ENCODE assay signal across 19 cellular contexts in genomic region chr3:48215019-48215418, GRCh38. TPM values are rescaled to one million over a fixed set of nuclear protein-coding genes. Genes with fewer than 3 reads are reported as not detected.
A peak's percentile ranks its signal among the peaks of the same experiment; 100 is the strongest.
DNase-seq lines count a peak whose midpoint lies in the region; ATAC-seq and TF ChIP-seq lines count a peak whose summit lies in the region.
"Had no signal": no experiment of that assay in that cellular context is flagged by ENCODE, and none has a peak within 500 bp of the region (broad histone marks: within the 10 kb centered on the region; RNA-seq: fewer than 3 reads in every experiment).

No MANE protein-coding gene starts in this region.

- H3K27me3 ChIP-seq in layer of hippocampus (ENCODE audit: control insufficient read depth, insufficient read depth, low read length) (no peaks in the 10 kb centered on the region), sigmoid colon (no peaks in the 10 kb centered on the region)
- H3K27me3 ChIP-seq: SJCRH30 had no signal

- H3K27ac ChIP-seq in layer of hippocampus (ENCODE audit: low read depth, low read length) = peak overlapping the region; percentile 82
- H3K27ac ChIP-seq in sigmoid colon = peak overlapping the region; percentile 56 to 67 (median 61)
- H3K27ac ChIP-seq: epithelial cell of prostate, parathyroid adenoma had no signal

- TF ChIP-seq CTCF in sigmoid colon (IDR thresholded peaks at IDR 0.05) = no peak

- ATAC-seq in Right ventricle myocardium inferior = peak; percentile 21
- ATAC-seq in GM21423 (IDR thresholded peaks at IDR 0.05; ENCODE audit: unreplicated experiment) = no peak
- ATAC-seq in HG02840 (IDR thresholded peaks at IDR 0.05; ENCODE audit: low FRiP score, unreplicated experiment) = no peak
- no peak for ATAC-seq in HG03469 (IDR thresholded peaks at IDR 0.05; ENCODE audit: unreplicated experiment)

- no peaks in the 10 kb centered on the region for H3K36me3 ChIP-seq in sigmoid colon
- H3K36me3 ChIP-seq: SJCRH30 had no signal

- 59 to 72% methylated on average over 3 of the region's 3 CpGs for WGBS in sigmoid colon, 2 donors

- TF ChIP-seq POLR2A in sigmoid colon (IDR thresholded peaks at IDR 0.05) = no peak

- H3K9me3 ChIP-seq in sigmoid colon = no peaks in the 10 kb centered on the region
- H3K9me3 ChIP-seq: SJCRH30 had no signal

- no peak for TF ChIP-seq EP300 in sigmoid colon (IDR thresholded peaks at IDR 0.05)

- intact Hi-C loops in Right ventricle myocardium inferior (cut with DNase I) (no loop called here), cardiac septum (cut with DNase I) (no loop called here), sigmoid colon (cut with DNase I) (no loop called here)

- DNase-seq in Right ventricle myocardium inferior (ENCODE audit: missing footprints) = peak; percentile 79
- DNase-seq in cardiac septum (ENCODE audit: low spot score) = no peak
- DNase-seq in sigmoid colon = peak; percentile 73
- DNase-seq in GDM1 (lab: John Stamatoyannopoulos, UW) = no peak
- DNase-seq: activated CD4-positive, alpha-beta T cell treated with anti-CD3 and anti-CD28 coated beads for 4 hours; activated naive CD8-positive, alpha-beta T cell treated with anti-CD3 and anti-CD28 coated beads, Interleukin-2, amount 10 ng/mL, durations not matched to agents 7 days and 5 days; NCI-H1436; NCI-H226; SJCRH30 had no signal

- H3K4me1 ChIP-seq in sigmoid colon = peaks cover 0 to 17% (median 16%) of the 10 kb centered on the region in 4 donors
- H3K4me1 ChIP-seq: parathyroid adenoma had no signal

- H3K4me3 ChIP-seq in sigmoid colon = no peak overlapping the region
- H3K4me3 ChIP-seq: SJCRH30 had no signal

RNA-seq across cellular contexts. Expression of gene CAMP, which starts 8.3 kb away (rescaled TPM):
- total RNA-seq in Right ventricle myocardium inferior (1.5 TPM), cardiac septum (0.67 TPM), sigmoid colon (1 to 10 TPM in 1 of 4 donors, not detected in 3; 1.1 TPM)
- 1 to 10 TPM in 1 of 3 donors, not detected in 2; 1.2 TPM for polyA plus RNA-seq in sigmoid colon
- total RNA-seq: A172; activated naive CD8-positive, alpha-beta T cell treated with anti-CD3 and anti-CD28 coated beads, Interleukin-2, amount 10 ng/mL, durations not matched to agents 7 days and 5 days; cerebellum; Daoy; mononuclear cell had no signal

RNA-seq across cellular contexts. Expression of gene ZNF589, which starts 25.9 kb away (rescaled TPM):
- total RNA-seq in Right ventricle myocardium inferior = 6.2 TPM
- 3.4 TPM for total RNA-seq in cardiac septum
- 10 to 100 TPM in 2 of 4 donors, 1 to 10 TPM in 2; 5.7 to 24.1 (median 10.8) TPM for total RNA-seq in sigmoid colon
- polyA plus RNA-seq in sigmoid colon = 1 to 10 TPM; 1.2 to 8.1 (median 1.8) TPM

RNA-seq across cellular contexts. Expression of gene CDC25A, which starts 26.8 kb away (rescaled TPM):
- total RNA-seq in Right ventricle myocardium inferior = 1.1 TPM
- total RNA-seq in cardiac septum = 0.32 TPM
- 1 to 10 TPM in 1 of 4 donors, under 1 TPM in 2, not detected in 1; 0.27 to 3.9 (median 0.28) TPM for total RNA-seq in sigmoid colon
- polyA plus RNA-seq in sigmoid colon = 1 to 10 TPM; 1.2 to 8.1 (median 3.9) TPM

Comparison
In these comparisons a context has a peak if more than half of its experiments do, and no peak if none do; other contexts are left out.
1. DNase-seq: peak in Right ventricle myocardium inferior (single experiment) and sigmoid colon (single experiment); none in cardiac septum (single experiment) and GDM1 (single experiment).